ENCODE assay signal across 19 cellular contexts in genomic region chr7:98434087-98434486, GRCh38.
"Had no signal": no experiment of that assay in that cellular context is flagged by ENCODE, and none has a peak within 500 bp of the region (broad histone marks: within the 10 kb centered on the region; RNA-seq: fewer than 3 reads in every experiment).

No MANE protein-coding gene starts in this region.

- H3K79me2 ChIP-seq: parathyroid adenoma had no signal

- H3K4me1 ChIP-seq: parathyroid adenoma, psoas muscle, spleen, suprapubic skin, testis, tibial artery, transverse colon, upper lobe of right lung, uterus had no signal

- H3K9ac ChIP-seq: parathyroid adenoma had no signal

- H3K4me3 ChIP-seq: ovary, psoas muscle, skin epidermis, smooth muscle cell, spleen, suprapubic skin, testis, tibial artery, transverse colon, upper lobe of right lung, uterus had no signal

- H3K4me2 ChIP-seq: smooth muscle cell had no signal

- H3K27ac ChIP-seq: ovary, parathyroid adenoma, psoas muscle, skin epidermis, spleen, suprapubic skin, testis, tibial artery, transverse colon, upper lobe of right lung, uterus had no signal

- DNase-seq: nephron progenitor cell; psoas muscle; spleen; stimulated activated CD4-positive, alpha-beta T cell treated with anti-CD3 and anti-CD28 coated beads, Interleukin-12 subunit alpha, Interleukin-12 subunit beta, amount 100 ng/mL, for 4 hours; stimulated activated CD4-positive, alpha-beta T cell treated with anti-CD3 and anti-CD28 coated beads, Interleukin-1b, Interleukin-23, amount 100 ng/mL, for 48 hours; stimulated activated CD4-positive, alpha-beta T cell treated with anti-CD3 and anti-CD28 coated beads, Interleukin-4, amount 100 ng/mL, for 1 hour; stimulated activated CD4-positive, alpha-beta T cell treated with anti-CD3 and anti-CD28 coated beads, Interleukin-4, amount 100 ng/mL, for 4 hours; stimulated activated CD8-positive, alpha-beta memory T cell treated with anti-CD3 and anti-CD28 coated beads, Interleukin-4, amount 100 ng/mL, for 48 hours; stimulated activated naive CD8-positive, alpha-beta T cell treated with anti-CD3 and anti-CD28 coated beads, Interleukin-15, Interleukin-2, amounts not matched to agents 100 U/mL and 50 U/mL, for 24 hours; testis; transverse colon; upper lobe of right lung; uterus had no signal

- H2AFZ ChIP-seq: parathyroid adenoma had no signal

- H3K36me3 ChIP-seq: ovary, spleen, suprapubic skin, tibial artery, transverse colon, upper lobe of right lung, uterus had no signal

- H3K9me3 ChIP-seq: ovary, psoas muscle, suprapubic skin, testis, tibial artery, transverse colon, upper lobe of right lung, uterus had no signal

- H3K27me3 ChIP-seq: ovary, suprapubic skin, testis, tibial artery, transverse colon, upper lobe of right lung, uterus had no signal
